In the genomic region with DNA sequence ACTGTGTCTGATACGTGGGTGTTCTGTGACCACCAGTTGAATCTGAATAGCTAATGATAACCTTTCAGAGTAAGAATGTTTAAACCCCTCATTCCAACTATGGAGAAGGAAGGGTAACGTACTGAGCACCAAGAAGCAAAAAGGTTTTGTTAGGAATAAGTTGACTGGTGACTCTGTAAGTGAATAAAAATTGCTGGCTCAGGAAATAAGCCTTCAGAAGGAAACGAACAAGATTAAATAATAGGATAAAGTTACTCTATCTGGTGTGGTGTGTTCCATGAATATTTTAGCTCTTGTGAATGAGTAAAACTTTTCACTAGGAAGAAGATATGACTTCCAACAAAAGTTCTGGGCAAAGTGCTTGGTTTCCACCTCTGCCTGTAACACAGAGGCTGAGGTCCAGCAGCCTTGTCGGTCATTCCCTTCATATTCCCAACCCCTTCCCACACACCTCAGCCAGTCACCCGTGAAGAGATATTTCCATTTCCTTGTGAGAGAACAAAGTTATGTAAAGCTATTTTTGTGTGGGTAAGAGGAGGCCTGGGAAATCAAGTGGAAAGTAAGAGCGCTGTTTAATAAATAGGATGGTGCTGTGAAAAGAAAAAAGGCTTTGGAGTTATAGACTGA, we compare ENCODE assay signal across 18 cellular contexts. TPM values are rescaled to one million over a fixed set of nuclear protein-coding genes. Genes with fewer than 3 reads are reported as not detected.
A peak's percentile ranks its signal among the peaks of the same experiment; 100 is the strongest.
DNase-seq lines count a peak whose midpoint lies in the region; ATAC-seq, FAIRE-seq and TF ChIP-seq lines count a peak whose summit lies in the region.
"Had no signal": no experiment of that assay in that cellular context is flagged by ENCODE, and none has a peak within 500 bp of the region (broad histone marks: within the 10 kb centered on the region; RNA-seq: fewer than 3 reads in every experiment).

No MANE protein-coding gene starts in this region.

- POLR2A ChIA-PET in activated CD4-positive, alpha-beta memory T cell treated with anti-CD3 and anti-CD28 coated beads, Interleukin-2, amount 10 ng/mL, durations not matched to agents 7 days and 5 days (lab: Charles Lee): interaction anchor here (0.9 to 4.8 kb wide), 20 partner anchors 10 to 146 kb away, joined by 3 to 81 read pairs (median 6); a partner anchor contains a TSS

- TF ChIP-seq CTCF in type B pancreatic cell (conservative IDR thresholded peaks at IDR 0.05) (no peak), D721Med (IDR thresholded peaks at IDR 0.05; ENCODE audit: insufficient read depth, missing control alignments) (no peak)

- peaks cover 35% of the 10 kb centered on the region for H3K4me1 Mint-ChIP-seq in stimulated activated naive CD8-positive, alpha-beta T cell treated with anti-CD3 and anti-CD28 coated beads, Interleukin-15, Interleukin-2, amounts not matched to agents 100 ng/mL and 50 ng/mL, for 24 hours (ENCODE audit: low read depth)
- peaks cover 60% of the 10 kb centered on the region for H3K4me1 Mint-ChIP-seq in activated CD4-positive, alpha-beta memory T cell treated with anti-CD3 and anti-CD28 coated beads, Interleukin-2, amount 10 ng/mL, durations not matched to agents 7 days and 5 days
- H3K4me1 Mint-ChIP-seq in immature natural killer cell: peaks cover 52 to 63% of the 10 kb centered on the region in 2 donors
- H3K4me1 Mint-ChIP-seq in type B pancreatic cell (ENCODE audit: unreplicated experiment): peaks cover 5% of the 10 kb centered on the region
- H3K4me1 Mint-ChIP-seq: nephron progenitor cell had no signal

- DNase-seq in stimulated activated naive CD8-positive, alpha-beta T cell treated with anti-CD3 and anti-CD28 coated beads, Interleukin-15, Interleukin-2, amounts not matched to agents 100 U/mL and 50 U/mL, for 24 hours: no peak
- no peak for DNase-seq in activated CD4-positive, alpha-beta memory T cell treated with anti-CD3 and anti-CD28 coated beads, Interleukin-2, amount 10 ng/mL, durations not matched to agents 7 days and 5 days
- no peak for DNase-seq in immature natural killer cell
- DNase-seq in type B pancreatic cell (ENCODE audit: extremely low spot score, unreplicated experiment): no peak
- DNase-seq in D721Med (ENCODE audit: insufficient read length, low spot score): no peak
- DNase-seq: BE2C; GM23248; Karpas-422; left cardiac atrium; NCI-H1694; NCI-H69; nephron progenitor cell; stimulated activated naive CD8-positive, alpha-beta T cell treated with anti-CD3 and anti-CD28 coated beads, Interleukin-15, amount 100 ng/mL, for 72 hours had no signal

- peaks cover 25% of the 10 kb centered on the region for H3K9me3 Mint-ChIP-seq in stimulated activated naive CD8-positive, alpha-beta T cell treated with anti-CD3 and anti-CD28 coated beads, Interleukin-15, Interleukin-2, amounts not matched to agents 100 ng/mL and 50 ng/mL, for 24 hours
- peaks cover 35% of the 10 kb centered on the region for H3K9me3 Mint-ChIP-seq in activated CD4-positive, alpha-beta memory T cell treated with anti-CD3 and anti-CD28 coated beads, Interleukin-2, amount 10 ng/mL, durations not matched to agents 7 days and 5 days
- H3K9me3 Mint-ChIP-seq in immature natural killer cell: peaks cover 1 to 5% (median 3%) of the 10 kb centered on the region in 6 donors
- peaks cover 18% of the 10 kb centered on the region for H3K9me3 Mint-ChIP-seq in type B pancreatic cell

- no peak for FAIRE-seq in D721Med (lab: Jason Lieb, UNC)
- FAIRE-seq: bronchial epithelial cell had no signal

- CTCF ChIA-PET in activated CD4-positive, alpha-beta memory T cell treated with anti-CD3 and anti-CD28 coated beads, Interleukin-2, amount 10 ng/mL, durations not matched to agents 7 days and 5 days (lab: Charles Lee): interaction anchor here (0.7 to 1.9 kb wide), 15 partner anchors 11 to 165 kb away, joined by 3 to 7 read pairs (median 4); a partner anchor contains a TSS

- no peak for ATAC-seq in stimulated activated naive CD8-positive, alpha-beta T cell treated with anti-CD3 and anti-CD28 coated beads, Interleukin-15, Interleukin-2, amounts not matched to agents 100 U/mL and 50 U/mL, for 24 hours
- ATAC-seq in GM21390 (IDR thresholded peaks at IDR 0.05; ENCODE audit: unreplicated experiment): no peak
- no peak for ATAC-seq in HG03378 (IDR thresholded peaks at IDR 0.05; ENCODE audit: unreplicated experiment)
- ATAC-seq: left cardiac atrium; sciatic nerve; stimulated activated naive CD8-positive, alpha-beta T cell treated with anti-CD3 and anti-CD28 coated beads, Interleukin-15, amount 100 ng/mL, for 72 hours had no signal

- H3K27ac Mint-ChIP-seq in stimulated activated naive CD8-positive, alpha-beta T cell treated with anti-CD3 and anti-CD28 coated beads, Interleukin-15, Interleukin-2, amounts not matched to agents 100 ng/mL and 50 ng/mL, for 24 hours: peak overlapping the region; percentile 73
- H3K27ac Mint-ChIP-seq in activated CD4-positive, alpha-beta memory T cell treated with anti-CD3 and anti-CD28 coated beads, Interleukin-2, amount 10 ng/mL, durations not matched to agents 7 days and 5 days: peak overlapping the region; percentile 63
- H3K27ac Mint-ChIP-seq in immature natural killer cell (peak overlapping the region; percentile 90 to 95 (median 92)), type B pancreatic cell (peak overlapping the region; percentile 77)
- H3K27ac Mint-ChIP-seq: nephron progenitor cell had no signal

- peaks cover 25% of the 10 kb centered on the region for H3K36me3 Mint-ChIP-seq in stimulated activated naive CD8-positive, alpha-beta T cell treated with anti-CD3 and anti-CD28 coated beads, Interleukin-15, Interleukin-2, amounts not matched to agents 100 ng/mL and 50 ng/mL, for 24 hours (ENCODE audit: low read depth)
- peaks cover 47% of the 10 kb centered on the region for H3K36me3 Mint-ChIP-seq in activated CD4-positive, alpha-beta memory T cell treated with anti-CD3 and anti-CD28 coated beads, Interleukin-2, amount 10 ng/mL, durations not matched to agents 7 days and 5 days (ENCODE audit: low read depth)
- H3K36me3 Mint-ChIP-seq in immature natural killer cell (peaks cover 4 to 21% (median 7%) of the 10 kb centered on the region in 3 donors), type B pancreatic cell (no peaks in the 10 kb centered on the region)

- H3K4me3 Mint-ChIP-seq in stimulated activated naive CD8-positive, alpha-beta T cell treated with anti-CD3 and anti-CD28 coated beads, Interleukin-15, Interleukin-2, amounts not matched to agents 100 ng/mL and 50 ng/mL, for 24 hours: peak overlapping the region; percentile 56
- no peak overlapping the region for H3K4me3 Mint-ChIP-seq in activated CD4-positive, alpha-beta memory T cell treated with anti-CD3 and anti-CD28 coated beads, Interleukin-2, amount 10 ng/mL, durations not matched to agents 7 days and 5 days
- peak overlapping the region; percentile 58 to 83 (median 66) for H3K4me3 Mint-ChIP-seq in immature natural killer cell
- peak overlapping the region; percentile 61 for H3K4me3 Mint-ChIP-seq in type B pancreatic cell
- H3K4me3 Mint-ChIP-seq: nephron progenitor cell; stimulated activated naive CD8-positive, alpha-beta T cell treated with anti-CD3 and anti-CD28 coated beads, Interleukin-15, amount 100 ng/mL, for 72 hours had no signal

- no peaks in the 10 kb centered on the region for H3K27me3 Mint-ChIP-seq in stimulated activated naive CD8-positive, alpha-beta T cell treated with anti-CD3 and anti-CD28 coated beads, Interleukin-15, Interleukin-2, amounts not matched to agents 100 ng/mL and 50 ng/mL, for 24 hours
- no peaks in the 10 kb centered on the region for H3K27me3 Mint-ChIP-seq in activated CD4-positive, alpha-beta memory T cell treated with anti-CD3 and anti-CD28 coated beads, Interleukin-2, amount 10 ng/mL, durations not matched to agents 7 days and 5 days
- H3K27me3 Mint-ChIP-seq in immature natural killer cell (ENCODE audit: low read depth in 3 of 3): peaks cover 0 to 1% (median 0%) of the 10 kb centered on the region in 3 donors
- no peaks in the 10 kb centered on the region for H3K27me3 Mint-ChIP-seq in type B pancreatic cell
- H3K27me3 Mint-ChIP-seq: stimulated activated naive CD8-positive, alpha-beta T cell treated with anti-CD3 and anti-CD28 coated beads, Interleukin-15, amount 100 ng/mL, for 72 hours had no signal

RNA-seq across cellular contexts. Expression of a gene that starts 47.1 kb away (rescaled TPM):
- total RNA-seq in activated CD4-positive, alpha-beta memory T cell treated with anti-CD3 and anti-CD28 coated beads, Interleukin-2, amount 10 ng/mL, durations not matched to agents 7 days and 5 days: 100 to 1,000 TPM; 198 to 199 TPM
- polyA plus RNA-seq in immature natural killer cell: 100 to 1,000 TPM; 163 to 242 (median 169) TPM
- 86.4 and 184 TPM in 2 replicates for total RNA-seq in type B pancreatic cell (ENCODE audit: low replicate concordance)
